In the genomic region with DNA sequence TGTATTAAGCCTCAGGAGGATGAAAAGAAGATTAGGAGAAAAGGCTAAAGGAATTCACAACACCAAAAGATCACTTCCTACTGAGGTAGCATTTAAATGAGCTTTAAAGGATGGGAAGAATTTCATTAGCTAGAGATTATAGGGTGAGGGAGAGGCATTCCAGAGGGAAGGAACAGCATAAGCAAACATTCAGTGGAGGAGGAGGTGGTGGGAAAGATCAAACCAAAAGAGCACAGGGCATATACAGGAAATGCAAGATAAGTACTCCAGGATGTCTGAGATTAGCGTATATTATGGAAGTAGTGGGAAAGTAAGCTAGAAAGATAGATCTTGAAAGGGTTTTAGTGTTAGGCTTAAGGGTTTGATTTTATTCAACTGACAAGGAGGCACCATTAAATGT, we compare ENCODE assay signal across 1 cellular context.
TF ChIP-seq lines count a peak whose summit lies in the region.

No MANE protein-coding gene starts in this region.

TF ChIP-seq in GM23338, 12 proteins besides CTCF, POLR2A, EP300 and RAD21 (continued from another document):
- TF ChIP-seq STAT1 (IDR thresholded peaks at IDR 0.05; ENCODE audit: unreplicated experiment) (no peak), CREB1 (CRISPR knock-in tag; IDR thresholded peaks at IDR 0.05; ENCODE audit: low read depth) (no peak)
